ENCODE assay signal across 12 cellular contexts in genomic region chr9:2817987-2818386, GRCh38. TPM values are rescaled to one million over a fixed set of nuclear protein-coding genes. Genes with fewer than 3 reads are reported as not detected.
DNase-seq lines count a peak whose midpoint lies in the region; ATAC-seq and TF ChIP-seq lines count a peak whose summit lies in the region.
"Had no signal": no experiment of that assay in that cellular context is flagged by ENCODE, and none has a peak within 500 bp of the region (broad histone marks: within the 10 kb centered on the region; RNA-seq: fewer than 3 reads in every experiment).

No MANE protein-coding gene starts in this region.

- no peak overlapping the region for H3K4me2 ChIP-seq in SK-N-SH

- H3K27me3 ChIP-seq in SK-N-SH (ENCODE audit: insufficient read depth) = no peaks in the 10 kb centered on the region
- H3K27me3 ChIP-seq in aorta (ENCODE audit: control insufficient read depth in 1 of 2, insufficient read depth in 2 of 2, low read length in 1 of 2) = no peaks in the 10 kb centered on the region
- no peaks in the 10 kb centered on the region for H3K27me3 ChIP-seq in BE2C

- DNase-seq in SK-N-SH (no peak), fibroblast of mammary gland (ENCODE audit: low read depth) (peak; percentile 48), mesothelial cell of epicardium (ENCODE audit: low spot score in 2 of 2, unreplicated experiment in 2 of 2) (no peak), aorta (no peak), NCI-H510A (lab: John Stamatoyannopoulos, UW) (no peak), mesenteric fat pad (ENCODE audit: low spot score) (no peak), BE2C (no peak)
- DNase-seq: activated naive CD4-positive, alpha-beta T cell treated with anti-CD3 and anti-CD28 coated beads, Interleukin-2, amount 10 ng/mL, durations not matched to agents 7 days and 5 days; SHP77 had no signal

- peaks cover 23% of the 10 kb centered on the region for H3K4me1 Mint-ChIP-seq in mesothelial cell of epicardium
- H3K4me1 Mint-ChIP-seq: activated naive CD4-positive, alpha-beta T cell treated with anti-CD3 and anti-CD28 coated beads, Interleukin-2, amount 10 ng/mL, durations not matched to agents 7 days and 5 days had no signal

- TF ChIP-seq CTCF in SK-N-SH (IDR thresholded peaks at IDR 0.05) (no peak), fibroblast of mammary gland (conservative IDR thresholded peaks at IDR 0.05; ENCODE audit: control insufficient read depth, insufficient read depth, low read depth, low read length) (no peak), mesothelial cell of epicardium (IDR thresholded peaks at IDR 0.05; ENCODE audit: unreplicated experiment) (no peak), BE2C (IDR thresholded peaks at IDR 0.05; ENCODE audit: low read depth, low read length) (no peak)

- H3K36me3 ChIP-seq in SK-N-SH (replicated peaks in 1 of 2; ENCODE audit: control insufficient read depth in 1 of 2, insufficient read depth in 2 of 2, low read length in 1 of 2) (peaks cover 64 to 76% of the 10 kb centered on the region in 2 experiments), aorta (ENCODE audit: control insufficient read depth in 1 of 2, insufficient read depth in 2 of 2, low read length in 1 of 2) (no peaks in the 10 kb centered on the region), BE2C (peaks cover 63% of the 10 kb centered on the region)

- H3K4me1 ChIP-seq in SK-N-SH (ENCODE audit: control insufficient read depth in 1 of 2, insufficient read depth in 2 of 2, low read depth in 1 of 2, low read length in 1 of 2) (no peaks in the 10 kb centered on the region), aorta (ENCODE audit: control insufficient read depth in 1 of 2, insufficient read depth in 2 of 2, low read length in 2 of 2) (peaks cover 2 to 5% of the 10 kb centered on the region in 2 donors), BE2C (no peaks in the 10 kb centered on the region)

- H3K9ac ChIP-seq in SK-N-SH = no peak overlapping the region

- WGBS in SK-N-SH (ENCODE audit: low lambda C conversion rate) = 87% methylated on average over 6 of the region's 6 CpGs
- 2 to 5% methylated on average over 6 of the region's 6 CpGs for WGBS in aorta, 2 donors

- H3K36me3 Mint-ChIP-seq in mesothelial cell of epicardium = peaks cover 34% of the 10 kb centered on the region

- no peaks in the 10 kb centered on the region; the same call in 1 of the 2 replicates for H3K79me2 ChIP-seq in SK-N-SH (ENCODE audit: insufficient read depth)

- no peak overlapping the region for H3K4me3 ChIP-seq in SK-N-SH (ENCODE audit: low read depth in 2 of 2, low read length in 1 of 2)
- no peak overlapping the region for H3K4me3 ChIP-seq in fibroblast of mammary gland (ENCODE audit: control insufficient read depth, low read depth, low read length)
- peak overlapping the region in 1 of 2 donors; percentile 48 for H3K4me3 ChIP-seq in aorta (ENCODE audit: low read length in 2 of 2)
- no peak overlapping the region for H3K4me3 ChIP-seq in BE2C (ENCODE audit: low read depth, low read length)
- H3K4me3 ChIP-seq: skin epidermis had no signal

- H3K9me3 Mint-ChIP-seq in mesothelial cell of epicardium = peaks cover 10% of the 10 kb centered on the region
- H3K9me3 Mint-ChIP-seq: activated naive CD4-positive, alpha-beta T cell treated with anti-CD3 and anti-CD28 coated beads, Interleukin-2, amount 10 ng/mL, durations not matched to agents 7 days and 5 days had no signal

- no peak for TF ChIP-seq EP300 in SK-N-SH (IDR thresholded peaks at IDR 0.05; ENCODE audit: borderline replicate concordance in 1 of 2, low read depth in 1 of 2, low read length in 1 of 2)

- peak overlapping the region; percentile 83 for H3K27ac Mint-ChIP-seq in mesothelial cell of epicardium
- H3K27ac Mint-ChIP-seq: activated naive CD4-positive, alpha-beta T cell treated with anti-CD3 and anti-CD28 coated beads, Interleukin-2, amount 10 ng/mL, durations not matched to agents 7 days and 5 days had no signal

- H3K27me3 Mint-ChIP-seq in mesothelial cell of epicardium (ENCODE audit: low read depth) = no peaks in the 10 kb centered on the region
- H3K27me3 Mint-ChIP-seq: activated naive CD4-positive, alpha-beta T cell treated with anti-CD3 and anti-CD28 coated beads, Interleukin-2, amount 10 ng/mL, durations not matched to agents 7 days and 5 days had no signal

- CTCF ChIA-PET in SK-N-SH (lab: Yijun Ruan, JAX) = no interaction called here

- ATAC-seq in SK-N-SH treated with all-trans-retinoic acid at 6 μM for 48 hours (no peak), aorta (ENCODE audit: low FRiP score) (peak; percentile 78)

- H3K4me3 Mint-ChIP-seq in mesothelial cell of epicardium = no peak overlapping the region
- H3K4me3 Mint-ChIP-seq: activated naive CD4-positive, alpha-beta T cell treated with anti-CD3 and anti-CD28 coated beads, Interleukin-2, amount 10 ng/mL, durations not matched to agents 7 days and 5 days had no signal

- no peaks in the 10 kb centered on the region for H3K9me2 ChIP-seq in SK-N-SH

- no peak for TF ChIP-seq RAD21 in SK-N-SH (IDR thresholded peaks at IDR 0.05; ENCODE audit: low read length)

- POLR2A ChIA-PET in SK-N-SH (lab: Yijun Ruan, JAX) = no interaction called here

- intact Hi-C loops in aorta (cut with DNase I) = loop anchor here (2.0 to 10.0 kb wide), 5 partner anchors 196 to 803 kb away; partner anchors contain the start of genes VLDLR (in 2 of the 2) and SMARCA2 (in 1 of the 2)

- no peak overlapping the region for H2AFZ ChIP-seq in SK-N-SH (ENCODE audit: low read depth)

- no peaks in the 10 kb centered on the region for H3F3A ChIP-seq in SK-N-SH (replicated peaks; ENCODE audit: insufficient read depth)

- no peaks in the 10 kb centered on the region for H4K20me1 ChIP-seq in SK-N-SH (ENCODE audit: insufficient read depth)

- no peak overlapping the region for H3K27ac ChIP-seq in SK-N-SH (ENCODE audit: low read depth in 2 of 2, low read length in 1 of 2)
- H3K27ac ChIP-seq in aorta (ENCODE audit: low read depth in 1 of 2, low read length in 2 of 2) = peak overlapping the region; percentile 32 to 82
- H3K27ac ChIP-seq: 22Rv1 had no signal

- no peaks in the 10 kb centered on the region for H3K9me3 ChIP-seq in SK-N-SH
- no peaks in the 10 kb centered on the region for H3K9me3 ChIP-seq in aorta (ENCODE audit: control insufficient read depth, low read length)
- no peaks in the 10 kb centered on the region for H3K9me3 ChIP-seq in BE2C

TF ChIP-seq in SK-N-SH treated with all-trans-retinoic acid at 6 μM for 48 hours, 23 proteins besides CTCF, POLR2A, EP300 and RAD21:
- TF ChIP-seq PATZ1 (CRISPR knock-in tag; IDR thresholded peaks at IDR 0.05; ENCODE audit: borderline replicate concordance) (no peak), ISL1 (CRISPR knock-in tag; IDR thresholded peaks at IDR 0.05) (peak; percentile 27; the same call in 1 of the 2 replicates)

TF ChIP-seq in SK-N-SH, 30 proteins besides CTCF, POLR2A, EP300 and RAD21:
- TF ChIP-seq SMC3 (IDR thresholded peaks at IDR 0.05; ENCODE audit: low read depth, low read length) = no peak
- TF ChIP-seq TAF1 (IDR thresholded peaks at IDR 0.05; ENCODE audit: borderline replicate concordance, low read depth, low read length) = no peak
- no peak for TF ChIP-seq FOXJ3 (CRISPR knock-in tag; IDR thresholded peaks at IDR 0.05)
- TF ChIP-seq TCF12 (IDR thresholded peaks at IDR 0.05) = no peak
- no peak for TF ChIP-seq GATA2 (CRISPR knock-in tag; IDR thresholded peaks at IDR 0.05)
- no peak for TF ChIP-seq PBX3 (IDR thresholded peaks at IDR 0.05)
- no peak for TF ChIP-seq RCOR1 (IDR thresholded peaks at IDR 0.05; ENCODE audit: low read length)
- no peak for TF ChIP-seq IRF3 (IDR thresholded peaks at IDR 0.05; ENCODE audit: low read depth, low read length)
- no peak for TF ChIP-seq USF1 (IDR thresholded peaks at IDR 0.05; ENCODE audit: borderline replicate concordance, low read depth)
- TF ChIP-seq RFX5 (IDR thresholded peaks at IDR 0.05; ENCODE audit: low read length) = no peak

RNA-seq across cellular contexts. Expression of gene PUM3, which starts 25.9 kb away (rescaled TPM):
- 33.0 and 40.8 TPM in 2 replicates for polyA plus RNA-seq in SK-N-SH (2012; rRNA removed)
- 37.8 and 45.1 TPM in 2 replicates for polyA plus RNA-seq in SK-N-SH (2012; cell fraction: cytosol; rRNA removed)
- polyA plus RNA-seq in SK-N-SH (2012; cell fraction: nucleus; rRNA removed) = 57.6 and 70.3 TPM in 2 replicates
- 49.5 to 58.6 TPM (median 53.0 TPM) in 3 replicates for total RNA-seq in mesothelial cell of epicardium
- total RNA-seq in aorta = 10 to 100 TPM; 45.2 to 48.1 TPM
- 10 to 100 TPM; 21.7 to 35.0 TPM for polyA plus RNA-seq in aorta
- 58.6 TPM for total RNA-seq in mesenteric fat pad
- polyA plus RNA-seq in BE2C (2012; ENCODE audit: insufficient read depth, insufficient read length, low read depth) = 32.9 TPM

Comparison
In these comparisons a context has a peak if more than half of its experiments do, and no peak if none do; other contexts are left out.
1. H3K27ac ChIP-seq: peak in aorta (2 of 2); none in SK-N-SH (0 of 2).